Comparison of ENCODE assay signal across 29 cellular contexts in genomic region chr10:72785422-72785818, GRCh38.
A peak's percentile ranks its signal among the peaks of the same experiment; 100 is the strongest.
DNase-seq lines count a peak whose midpoint lies in the region; ATAC-seq, FAIRE-seq and TF ChIP-seq lines count a peak whose summit lies in the region.
"Had no signal": no experiment of that assay in that cellular context is flagged by ENCODE, and none has a peak within 500 bp of the region (broad histone marks: within the 10 kb centered on the region; RNA-seq: fewer than 3 reads in every experiment).

No MANE protein-coding gene starts in this region.

- H3K27me3 ChIP-seq in SK-N-SH (ENCODE audit: insufficient read depth) (no peaks in the 10 kb centered on the region), endothelial cell of umbilical vein (ENCODE audit: control insufficient read depth in 2 of 2, insufficient read depth in 2 of 2, low read length in 2 of 2) (no peaks in the 10 kb centered on the region), neuron (ENCODE audit: insufficient read depth, low read length) (no peaks in the 10 kb centered on the region)
- H3K27me3 ChIP-seq: right lobe of liver, thyroid gland had no signal

- no peaks in the 10 kb centered on the region for H3K9me1 ChIP-seq in endothelial cell of umbilical vein (replicated peaks; ENCODE audit: control insufficient read depth, extremely low read depth, insufficient read depth, low read length)

- H3K9ac ChIP-seq in SK-N-SH (no peak overlapping the region), endothelial cell of umbilical vein (replicated peaks; ENCODE audit: extremely low read depth, insufficient read depth, low read length) (no peak overlapping the region)

- H3K4me2 ChIP-seq in SK-N-SH (peak overlapping the region; percentile 56), endothelial cell of umbilical vein (ENCODE audit: insufficient read depth, low read length) (no peak overlapping the region)

- no peak overlapping the region for H3K4me3 ChIP-seq in SK-N-SH (ENCODE audit: low read depth in 2 of 2, low read length in 1 of 2)
- H3K4me3 ChIP-seq in endothelial cell of umbilical vein (replicated peaks in 1 of 3; ENCODE audit: insufficient read depth in 1 of 3, low read depth in 1 of 3, low read length in 3 of 3): no peak overlapping the region
- H3K4me3 ChIP-seq in neuron (ENCODE audit: low read length): peak overlapping the region; percentile 24
- H3K4me3 ChIP-seq: right lobe of liver, thyroid gland had no signal

- BruUV-seq in endothelial cell of umbilical vein (replicated peaks; lab: Mats Ljungman, UMichigan): no TSS peak

- H3K27me3 Mint-ChIP-seq in type B pancreatic cell: no peaks in the 10 kb centered on the region
- H3K27me3 Mint-ChIP-seq in activated T-cell treated with anti-CD3 and anti-CD28 coated beads, Interleukin-2, amount 50 U/mL, for 24 hours: no peaks in the 10 kb centered on the region
- H3K27me3 Mint-ChIP-seq: activated CD8-positive, alpha-beta T cell treated with anti-CD3 and anti-CD28 coated beads for 36 hours; activated naive CD4-positive, alpha-beta T cell treated with anti-CD3 and anti-CD28 coated beads, Interleukin-2, amount 50 U/mL, for 24 hours; natural killer cell treated with Interleukin-12 subunit alpha and Interleukin-12 subunit beta and Interleukin-15 and Interleukin-18, amount 100 ng/mL, for 72 hours; stimulated activated naive CD8-positive, alpha-beta T cell treated with anti-CD3 and anti-CD28 coated beads, Interleukin-15, Interleukin-2, amounts not matched to agents 100 ng/mL and 50 ng/mL, for 24 hours; T-helper 17 cell had no signal

- H3K9me3 Mint-ChIP-seq in type B pancreatic cell: no peaks in the 10 kb centered on the region
- H3K9me3 Mint-ChIP-seq in activated T-cell treated with anti-CD3 and anti-CD28 coated beads, Interleukin-2, amount 50 U/mL, for 24 hours: no peaks in the 10 kb centered on the region
- H3K9me3 Mint-ChIP-seq: activated CD8-positive, alpha-beta T cell treated with anti-CD3 and anti-CD28 coated beads for 36 hours; activated naive CD4-positive, alpha-beta T cell treated with anti-CD3 and anti-CD28 coated beads, Interleukin-2, amount 50 U/mL, for 24 hours; activated T-helper 2 cell treated with anti-CD3 and anti-CD28 coated beads, Interferon-gamma antibody, Interleukin-2, Interleukin-4, amounts not matched to agents 10 μg/mL and 5 μg/mL and 100 μg/mL, durations not matched to agents 14 hours and 24 hours and 36 hours; natural killer cell treated with Interleukin-12 subunit alpha and Interleukin-12 subunit beta and Interleukin-15 and Interleukin-18, amount 100 ng/mL, for 72 hours; stimulated activated naive CD8-positive, alpha-beta T cell treated with anti-CD3 and anti-CD28 coated beads, Interleukin-15, Interleukin-2, amounts not matched to agents 100 ng/mL and 50 ng/mL, for 24 hours had no signal

- FAIRE-seq in endothelial cell of umbilical vein (lab: Jason Lieb, UNC): no peak
- FAIRE-seq: bronchial epithelial cell, colon, GM18507, islet of Langerhans had no signal

- H3K9me2 ChIP-seq in SK-N-SH: no peaks in the 10 kb centered on the region

- POLR2A ChIA-PET in SK-N-SH (lab: Yijun Ruan, JAX): no interaction called here
- POLR2A ChIA-PET in endothelial cell of umbilical vein (lab: Charles Lee): interaction anchor here (0.6 kb wide), 1 partner anchor 861 kb away, joined by 3 read pairs; no protein-coding TSS in a partner anchor

- H3K36me3 Mint-ChIP-seq in type B pancreatic cell: peaks cover 7% of the 10 kb centered on the region
- H3K36me3 Mint-ChIP-seq in activated T-cell treated with anti-CD3 and anti-CD28 coated beads, Interleukin-2, amount 50 U/mL, for 24 hours (ENCODE audit: low read depth): peaks cover 3% of the 10 kb centered on the region
- H3K36me3 Mint-ChIP-seq: natural killer cell treated with Interleukin-12 subunit alpha and Interleukin-12 subunit beta and Interleukin-15 and Interleukin-18, amount 100 ng/mL, for 72 hours had no signal

- H3F3A ChIP-seq in SK-N-SH (replicated peaks; ENCODE audit: insufficient read depth): peaks cover 16% of the 10 kb centered on the region

- no peaks in the 10 kb centered on the region for H3K9me3 ChIP-seq in SK-N-SH
- no peaks in the 10 kb centered on the region for H3K9me3 ChIP-seq in endothelial cell of umbilical vein (replicated peaks; ENCODE audit: control insufficient read depth, insufficient read depth, low read length)
- no peaks in the 10 kb centered on the region for H3K9me3 ChIP-seq in neuron (ENCODE audit: low read length)
- H3K9me3 ChIP-seq: left ventricle myocardium inferior, right lobe of liver, thyroid gland had no signal

- TF ChIP-seq EP300 in SK-N-SH (IDR thresholded peaks at IDR 0.05; ENCODE audit: borderline replicate concordance in 1 of 2, low read depth in 1 of 2, low read length in 1 of 2): no peak

- no peak for TF ChIP-seq CTCF in SK-N-SH (IDR thresholded peaks at IDR 0.05)
- no peak for TF ChIP-seq CTCF in endothelial cell of umbilical vein (IDR thresholded peaks at IDR 0.05; ENCODE audit: extremely low read depth in 1 of 2, insufficient read depth in 1 of 2, low read depth in 1 of 2, low read length in 2 of 2)
- TF ChIP-seq CTCF in type B pancreatic cell (conservative IDR thresholded peaks at IDR 0.05): no peak

- intact Hi-C loops in endothelial cell of umbilical vein (cut with micrococcal nuclease): no loop called here

- dilution Hi-C loops in endothelial cell of umbilical vein (cut with MboI; ENCODE audit: extremely low pct_ligation_motif_present, low sequenced_read_pairs): no loop called here

- H3K79me2 ChIP-seq in SK-N-SH (ENCODE audit: insufficient read depth): peaks cover 21% of the 10 kb centered on the region; the same call in 1 of the 2 replicates
- H3K79me2 ChIP-seq in endothelial cell of umbilical vein (ENCODE audit: control insufficient read depth, insufficient read depth, low read length): no peaks in the 10 kb centered on the region

- peak overlapping the region; percentile 21 for H3K4me3 Mint-ChIP-seq in type B pancreatic cell
- no peak overlapping the region for H3K4me3 Mint-ChIP-seq in activated T-cell treated with anti-CD3 and anti-CD28 coated beads, Interleukin-2, amount 50 U/mL, for 24 hours
- H3K4me3 Mint-ChIP-seq: activated CD8-positive, alpha-beta T cell treated with anti-CD3 and anti-CD28 coated beads for 36 hours; activated naive CD4-positive, alpha-beta T cell treated with anti-CD3 and anti-CD28 coated beads, Interleukin-2, amount 50 U/mL, for 24 hours; natural killer cell treated with Interleukin-12 subunit alpha and Interleukin-12 subunit beta and Interleukin-15 and Interleukin-18, amount 100 ng/mL, for 72 hours; stimulated activated naive CD8-positive, alpha-beta T cell treated with anti-CD3 and anti-CD28 coated beads, Interleukin-15, Interleukin-2, amounts not matched to agents 100 ng/mL and 50 ng/mL, for 24 hours; T-helper 17 cell had no signal

- H3K36me3 ChIP-seq in SK-N-SH (replicated peaks in 1 of 2; ENCODE audit: control insufficient read depth in 1 of 2, insufficient read depth in 2 of 2, low read length in 1 of 2) (no peaks in the 10 kb centered on the region), endothelial cell of umbilical vein (ENCODE audit: control insufficient read depth in 2 of 2, extremely low read depth in 1 of 2, insufficient read depth in 2 of 2, low read length in 2 of 2) (no peaks in the 10 kb centered on the region), neuron (ENCODE audit: insufficient read depth, low read length) (no peaks in the 10 kb centered on the region)
- H3K36me3 ChIP-seq: left ventricle myocardium inferior, right lobe of liver, thyroid gland had no signal

- no peak overlapping the region for H2AFZ ChIP-seq in SK-N-SH (ENCODE audit: low read depth)
- H2AFZ ChIP-seq in endothelial cell of umbilical vein (ENCODE audit: low read depth, low read length): no peak overlapping the region
- peak overlapping the region; percentile 13 for H2AFZ ChIP-seq in neuron (ENCODE audit: low read depth, low read length)

- 98% methylated on average over 2 of the region's 2 CpGs for WGBS in SK-N-SH (ENCODE audit: low lambda C conversion rate)

- no peak overlapping the region; a peak in 1 of 4 replicates for H3K27ac ChIP-seq in SK-N-SH (ENCODE audit: low read depth in 2 of 2, low read length in 1 of 2)
- no peak overlapping the region for H3K27ac ChIP-seq in endothelial cell of umbilical vein (ENCODE audit: insufficient read depth, low read depth, low read length)
- H3K27ac ChIP-seq: 22Rv1, RWPE1, thyroid gland had no signal

- CTCF ChIA-PET in SK-N-SH (lab: Yijun Ruan, JAX): interaction anchor here (0.9 to 1.0 kb wide), 2 partner anchors 11 kb away, joined by 3 read pairs; no protein-coding TSS in a partner anchor
- CTCF ChIA-PET in endothelial cell of umbilical vein (lab: Charles Lee): interaction anchor here (0.6 to 2.7 kb wide), 3 partner anchors 49 to 97 kb away, joined by 3 to 7 read pairs (median 3); no protein-coding TSS in a partner anchor

- TF ChIP-seq POLR2A in endothelial cell of umbilical vein (IDR thresholded peaks at IDR 0.05; ENCODE audit: low read depth, low read length): no peak

- H3K27ac Mint-ChIP-seq in type B pancreatic cell: peak overlapping the region; percentile 76
- H3K27ac Mint-ChIP-seq in activated T-cell treated with anti-CD3 and anti-CD28 coated beads, Interleukin-2, amount 50 U/mL, for 24 hours: no peak overlapping the region
- H3K27ac Mint-ChIP-seq: activated CD8-positive, alpha-beta T cell treated with anti-CD3 and anti-CD28 coated beads for 36 hours; activated naive CD4-positive, alpha-beta T cell treated with anti-CD3 and anti-CD28 coated beads, Interleukin-2, amount 50 U/mL, for 24 hours; activated T-helper 2 cell treated with anti-CD3 and anti-CD28 coated beads, Interferon-gamma antibody, Interleukin-2, Interleukin-4, amounts not matched to agents 10 μg/mL and 5 μg/mL and 100 μg/mL, durations not matched to agents 14 hours and 24 hours and 36 hours; natural killer cell treated with Interleukin-12 subunit alpha and Interleukin-12 subunit beta and Interleukin-15 and Interleukin-18, amount 100 ng/mL, for 72 hours; stimulated activated naive CD8-positive, alpha-beta T cell treated with anti-CD3 and anti-CD28 coated beads, Interleukin-15, Interleukin-2, amounts not matched to agents 100 ng/mL and 50 ng/mL, for 24 hours; T-helper 17 cell had no signal

- no peak for ATAC-seq in SK-N-SH treated with all-trans-retinoic acid at 6 μM for 48 hours
- ATAC-seq in HG02588 (IDR thresholded peaks at IDR 0.05; ENCODE audit: unreplicated experiment): no peak
- no peak for ATAC-seq in GM18868 (IDR thresholded peaks at IDR 0.05; ENCODE audit: unreplicated experiment)
- ATAC-seq: activated CD8-positive, alpha-beta T cell treated with anti-CD3 and anti-CD28 coated beads for 36 hours; natural killer cell treated with Interleukin-12 subunit alpha and Interleukin-12 subunit beta and Interleukin-15 and Interleukin-18, amount 100 ng/mL, for 72 hours; T-helper 17 cell had no signal

- DNase-seq in SK-N-SH (no peak), endothelial cell of umbilical vein (ENCODE audit: low read depth, low spot score) (peak; percentile 17), type B pancreatic cell (ENCODE audit: extremely low spot score, unreplicated experiment) (no peak)
- no peak for DNase-seq in activated T-cell treated with anti-CD3 and anti-CD28 coated beads, Interleukin-2, amount 50 U/mL, for 24 hours
- DNase-seq: activated CD8-positive, alpha-beta T cell treated with anti-CD3 and anti-CD28 coated beads for 36 hours; DND-41; left ventricle myocardium inferior; NCI-H1417; NCI-H2029 treated with DMSO at 0.1 percent for 48 hours; NCI-H446; NCI-H82; posterior cingulate gyrus; right lobe of liver; T-helper 17 cell; thyroid gland had no signal

- H3K4me1 ChIP-seq in SK-N-SH (ENCODE audit: control insufficient read depth in 1 of 2, insufficient read depth in 2 of 2, low read depth in 1 of 2, low read length in 1 of 2): peaks cover 0 to 28% of the 10 kb centered on the region in 2 experiments; a peak in 3 of 4 replicates
- no peaks in the 10 kb centered on the region for H3K4me1 ChIP-seq in endothelial cell of umbilical vein (ENCODE audit: control insufficient read depth, extremely low read depth, insufficient read depth, low read length)
- peaks cover 44% of the 10 kb centered on the region for H3K4me1 ChIP-seq in neuron (ENCODE audit: insufficient read depth, low read length)
- H3K4me1 ChIP-seq: right lobe of liver had no signal

- H3K4me1 Mint-ChIP-seq in type B pancreatic cell (ENCODE audit: unreplicated experiment): peaks cover 34% of the 10 kb centered on the region
- peaks cover 14% of the 10 kb centered on the region for H3K4me1 Mint-ChIP-seq in activated T-cell treated with anti-CD3 and anti-CD28 coated beads, Interleukin-2, amount 50 U/mL, for 24 hours (ENCODE audit: low read depth)

- no peak for TF ChIP-seq RAD21 in SK-N-SH (IDR thresholded peaks at IDR 0.05; ENCODE audit: low read length)

- peaks cover 3% of the 10 kb centered on the region; the same call in 1 of the 2 replicates for H4K20me1 ChIP-seq in SK-N-SH (ENCODE audit: insufficient read depth)
- H4K20me1 ChIP-seq in endothelial cell of umbilical vein (replicated peaks; ENCODE audit: control insufficient read depth, extremely low read depth, insufficient read depth, low read length): no peaks in the 10 kb centered on the region
